In genomic region chr2:37896319-37896718, GRCh38 we compare ENCODE assay signal across 14 cellular contexts. TPM values are rescaled to one million over a fixed set of nuclear protein-coding genes. Genes with fewer than 3 reads are reported as not detected.
DNase-seq lines count a peak whose midpoint lies in the region; ATAC-seq, FAIRE-seq and TF ChIP-seq lines count a peak whose summit lies in the region.
"Had no signal": no experiment of that assay in that cellular context is flagged by ENCODE, and none has a peak within 500 bp of the region (broad histone marks: within the 10 kb centered on the region; RNA-seq: fewer than 3 reads in every experiment).

No MANE protein-coding gene starts in this region.

- DNase-seq in GM10248 (ENCODE audit: extremely low spot score) (no peak), Karpas-422 (peak; percentile 45), amniotic epithelial cell (ENCODE audit: low read depth) (peak; percentile 24), HepG2 (ENCODE audit: low spot score) (peak; percentile 56), inferior parietal cortex (ENCODE audit: extremely low spot score) (no peak), endothelial cell (ENCODE audit: low spot score) (no peak), NCI-H2196 (lab: John Stamatoyannopoulos, UW; ENCODE audit: unreplicated experiment) (no peak)
- DNase-seq: immature natural killer cell; KBM-7; naive thymus-derived CD4-positive, alpha-beta T cell; NCI-H2107; T-helper 2 cell had no signal

- no peak overlapping the region for H3K4me2 ChIP-seq in Karpas-422 (ENCODE audit: low read depth, low read length, poor library complexity, severe bottlenecking)
- no peak overlapping the region for H3K4me2 ChIP-seq in HepG2 (ENCODE audit: low read depth, low read length)

- H3K36me3 Mint-ChIP-seq in endothelial cell (ENCODE audit: low read depth, unreplicated experiment): peaks cover 3% of the 10 kb centered on the region

- CTCF ChIA-PET in GM10248 (lab: Yijun Ruan, JAX) (interaction anchor here (1.0 to 2.9 kb wide), 7 partner anchors 10 to 373 kb away, joined by 3 to 19 read pairs (median 5); partner anchors contain the start of gene RMDN2), HepG2 (lab: Yijun Ruan, JAX; ENCODE audit: low intra/inter-chr PET ratio, low total read pairs) (interaction anchor here (0.6 to 1.2 kb wide), 3 partner anchors 86 to 1076 kb away, joined by 4 to 8 read pairs (median 5); no protein-coding TSS in a partner anchor)

- H3K36me3 ChIP-seq in Karpas-422 (ENCODE audit: insufficient read depth, low read length) (no peaks in the 10 kb centered on the region), HepG2 (replicated peaks in 1 of 2; ENCODE audit: control insufficient read depth in 1 of 2, insufficient read depth in 2 of 2, low read length in 2 of 2) (no peaks in the 10 kb centered on the region)

- in situ Hi-C loops in HepG2 (cut with HindIII; ENCODE audit: extremely low pct_ligation_motif_present, low pct_unique_long_range_greater_than_20kb): loop anchor here (5.0 to 25.0 kb wide), 4 partner anchors 221 to 1109 kb away; partner anchors contain the start of gene EIF2AK2

- H3K9me3 Mint-ChIP-seq in endothelial cell (ENCODE audit: unreplicated experiment): no peaks in the 10 kb centered on the region

- ATAC-seq in HepG2 (peak; percentile 89), HG02610 (IDR thresholded peaks at IDR 0.05; ENCODE audit: unreplicated experiment) (no peak)
- ATAC-seq: naive thymus-derived CD4-positive, alpha-beta T cell had no signal

- peak; percentile 62; the same call in 1 of the 2 replicates for TF ChIP-seq RAD21 in HepG2 (CRISPR knock-in tag; IDR thresholded peaks at IDR 0.05)

- H3K27me3 ChIP-seq in Karpas-422 (ENCODE audit: low read length) (no peaks in the 10 kb centered on the region), HepG2 (ENCODE audit: control insufficient read depth in 1 of 2, insufficient read depth in 2 of 2, low read length in 2 of 2) (no peaks in the 10 kb centered on the region; a peak in 2 of 5 replicates)

- H3K4me3 Mint-ChIP-seq in endothelial cell (ENCODE audit: unreplicated experiment): no peak overlapping the region
- H3K4me3 Mint-ChIP-seq: immature natural killer cell; naive thymus-derived CD4-positive, alpha-beta T cell had no signal

- H3K4me1 ChIP-seq in Karpas-422 (ENCODE audit: low read length): no peaks in the 10 kb centered on the region
- H3K4me1 ChIP-seq in HepG2 (ENCODE audit: insufficient read depth, low read length): peaks cover 9% of the 10 kb centered on the region; the same call in 1 of the 2 replicates

- H2AFZ ChIP-seq in Karpas-422 (ENCODE audit: low read length) (no peak overlapping the region), HepG2 (ENCODE audit: low read length) (no peak overlapping the region)

- intact Hi-C loops in HepG2 (cut with micrococcal nuclease; ENCODE audit: unreplicated experiment): loop anchor here (1.0 to 2.0 kb wide), 4 partner anchors 22 to 378 kb away; no protein-coding TSS in a partner anchor

- TF ChIP-seq CTCF in GM10248 (IDR thresholded peaks at IDR 0.05; ENCODE audit: control extremely low read depth, extremely low read depth, low read depth, missing control alignments): peak; percentile 22
- TF ChIP-seq CTCF in HepG2 (CRISPR knock-in tag; IDR thresholded peaks at IDR 0.05): peak; percentile 80
- no peak for TF ChIP-seq CTCF in endothelial cell (IDR thresholded peaks at IDR 0.05; ENCODE audit: unreplicated experiment)

- H3K27ac Mint-ChIP-seq in endothelial cell (ENCODE audit: unreplicated experiment): no peak overlapping the region
- H3K27ac Mint-ChIP-seq: immature natural killer cell; naive thymus-derived CD4-positive, alpha-beta T cell had no signal

- H3K9me3 ChIP-seq in Karpas-422 (ENCODE audit: low read length) (no peaks in the 10 kb centered on the region), HepG2 (ENCODE audit: low read length) (no peaks in the 10 kb centered on the region)
- H3K9me3 ChIP-seq: Caco-2 had no signal

- TF ChIP-seq POLR2A in HepG2 (IDR thresholded peaks at IDR 0.05; ENCODE audit: insufficient read depth in 1 of 2, low read depth in 2 of 2, low read length in 2 of 2): no peak

- H3K27ac ChIP-seq in Karpas-422 (ENCODE audit: low read length) (no peak overlapping the region), HepG2 (ENCODE audit: extremely low read length, insufficient read depth, low read length) (no peak overlapping the region)

- FAIRE-seq in HepG2 (lab: Jason Lieb, UNC): peak; percentile 42

- H3K9ac ChIP-seq in Karpas-422 (ENCODE audit: low read length) (no peak overlapping the region), HepG2 (ENCODE audit: insufficient read depth, low read depth, low read length) (no peak overlapping the region)

- no peaks in the 10 kb centered on the region for H3K9me2 ChIP-seq in Karpas-422 (replicated peaks; ENCODE audit: insufficient read depth, low read length)

- no peak for TF ChIP-seq EP300 in HepG2 (IDR thresholded peaks at IDR 0.05; ENCODE audit: low read depth in 2 of 2, low read length in 2 of 2)
- no peak for TF ChIP-seq EP300 in HepG2 (CRISPR knock-in tag; IDR thresholded peaks at IDR 0.05; ENCODE audit: borderline replicate concordance)

- BruUV-seq in HepG2 (replicated peaks; lab: Mats Ljungman, UMichigan): no TSS peak

- POLR2A ChIA-PET in GM10248 (lab: Yijun Ruan, JAX): no interaction called here
- POLR2A ChIA-PET in HepG2 (lab: Yijun Ruan, JAX): no interaction called here

- no peaks in the 10 kb centered on the region for H3K4me1 Mint-ChIP-seq in endothelial cell (ENCODE audit: unreplicated experiment)

- no peaks in the 10 kb centered on the region for H4K20me1 ChIP-seq in Karpas-422 (ENCODE audit: insufficient read depth, low read depth, low read length)
- H4K20me1 ChIP-seq in HepG2 (ENCODE audit: insufficient read depth, low read length): no peaks in the 10 kb centered on the region

- 8% methylated on average over 3 of the region's 3 CpGs for WGBS in HepG2 (ENCODE audit: low lambda C conversion rate)

- no peaks in the 10 kb centered on the region for H3K79me2 ChIP-seq in Karpas-422 (ENCODE audit: low read length)
- H3K79me2 ChIP-seq in HepG2 (ENCODE audit: insufficient read depth, low read length): no peaks in the 10 kb centered on the region

- H3K27me3 Mint-ChIP-seq in endothelial cell (ENCODE audit: unreplicated experiment): peaks cover 2% of the 10 kb centered on the region

- H3K4me3 ChIP-seq in Karpas-422 (ENCODE audit: low read length): no peak overlapping the region
- no peak overlapping the region for H3K4me3 ChIP-seq in HepG2 (replicated peaks in 1 of 3; ENCODE audit: insufficient read depth in 1 of 3, low read depth in 2 of 3, low read length in 3 of 3)

TF ChIP-seq in HepG2, 621 proteins besides CTCF, POLR2A, EP300 and RAD21 (continues in another document):
- TF ChIP-seq ZNF598 (CRISPR knock-in tag; IDR thresholded peaks at IDR 0.05; ENCODE audit: borderline replicate concordance): no peak
- peak; percentile 63; the same call in 1 of the 2 replicates for TF ChIP-seq SMC3 (IDR thresholded peaks at IDR 0.05; ENCODE audit: low read length)
- no peak for TF ChIP-seq SAFB2 (CRISPR knock-in tag; IDR thresholded peaks at IDR 0.05; ENCODE audit: borderline replicate concordance, low read depth)
- TF ChIP-seq ZNF766 (CRISPR knock-in tag; IDR thresholded peaks at IDR 0.05; ENCODE audit: borderline replicate concordance): no peak
- TF ChIP-seq ZNF652 (CRISPR knock-in tag; IDR thresholded peaks at IDR 0.05; ENCODE audit: borderline replicate concordance, low read depth): peak; percentile 93
- peak; percentile 85 for TF ChIP-seq STAG1 (CRISPR knock-in tag; IDR thresholded peaks at IDR 0.05)
- TF ChIP-seq ATRX (CRISPR knock-in tag; IDR thresholded peaks at IDR 0.05; ENCODE audit: borderline replicate concordance): no peak
- no peak for TF ChIP-seq MAZ (IDR thresholded peaks at IDR 0.05; ENCODE audit: borderline replicate concordance, low read depth, low read length)
- no peak for TF ChIP-seq MAZ (CRISPR knock-in tag; IDR thresholded peaks at IDR 0.05; ENCODE audit: low read depth)
- no peak for TF ChIP-seq TFDP2 (CRISPR knock-in tag; IDR thresholded peaks at IDR 0.05)
- no peak for TF ChIP-seq TRIM24 (CRISPR knock-in tag; IDR thresholded peaks at IDR 0.05)

RNA-seq across cellular contexts. Expression of gene RMDN2, which starts 28.8 kb away (rescaled TPM):
- 2.5 and 6.5 TPM in 2 replicates for total RNA-seq in Karpas-422 (2014; rRNA removed; shearing (Covaris generic); ENCODE audit: low replicate concordance)
- total RNA-seq in HepG2 (2016; rRNA removed; fragmentation: Illumina TruSeq; extraction: Trizol) (4.7 and 8.9 TPM in 2 replicates), endothelial cell (ENCODE audit: unreplicated experiment) (2.5 TPM)
- total RNA-seq in HepG2 (2016; cell fraction: cytosol; rRNA removed; fragmentation: Illumina TruSeq; extraction: Trizol; ENCODE audit: low read depth): 15.2 and 18.1 TPM in 2 replicates
- total RNA-seq in HepG2 (2016; cell fraction: insoluble cytoplasmic fraction; rRNA removed; fragmentation: Illumina TruSeq; extraction: Trizol): 5.3 and 9.6 TPM in 2 replicates
- 6.2 and 8.7 TPM in 2 replicates for total RNA-seq in HepG2 (2016; cell fraction: membrane; rRNA removed; fragmentation: Illumina TruSeq; extraction: Trizol)
- total RNA-seq in HepG2 (2016; cell fraction: nucleus; rRNA removed; fragmentation: Illumina TruSeq; extraction: Trizol): 19.6 and 19.9 TPM in 2 replicates
- polyA plus RNA-seq in HepG2 (2011; rRNA removed): 1.9 and 2.3 TPM in 2 replicates
- polyA plus RNA-seq in HepG2 (2011; cell fraction: cytosol; rRNA removed): 0.59 and 0.99 TPM in 2 replicates
- 1.8 and 2.1 TPM in 2 replicates for polyA plus RNA-seq in HepG2 (2011; cell fraction: nucleus; rRNA removed)
- 2.1 and 2.7 TPM in 2 replicates for polyA plus RNA-seq in HepG2 (2012)
- polyA plus RNA-seq in HepG2 (2016; cell fraction: cytosol; fragmentation: Illumina TruSeq; extraction: Trizol; ENCODE audit: low read depth): 0.79 and 0.85 TPM in 2 replicates
- 3.2 and 3.5 TPM in 2 replicates for polyA plus RNA-seq in HepG2 (2016; cell fraction: insoluble cytoplasmic fraction; fragmentation: Illumina TruSeq; extraction: Trizol; ENCODE audit: low read depth)
- polyA plus RNA-seq in HepG2 (2016; cell fraction: membrane; fragmentation: Illumina TruSeq; extraction: Trizol; ENCODE audit: low read depth): 1.1 and 1.6 TPM in 2 replicates
- 16.4 and 18.5 TPM in 2 replicates for polyA plus RNA-seq in HepG2 (2016; cell fraction: nucleus; fragmentation: Illumina TruSeq; extraction: Trizol; ENCODE audit: insufficient read depth, low read depth)
- polyA minus RNA-seq in HepG2 (2011; rRNA and poly(A)+ RNA removed; ENCODE audit: low replicate concordance): 0.40 and 0.84 TPM in 2 replicates
- 1.8 and 2.2 TPM in 2 replicates for polyA minus RNA-seq in HepG2 (2011; cell fraction: cytosol; rRNA and poly(A)+ RNA removed)
- 13.8 and 14.3 TPM in 2 replicates for polyA minus RNA-seq in HepG2 (2011; cell fraction: nucleus; rRNA and poly(A)+ RNA removed)

Comparison
In these comparisons a context has a peak if more than half of its experiments do, and no peak if none do; other contexts are left out.
1. DNase-seq: peak in Karpas-422 (single experiment), amniotic epithelial cell (single experiment) and HepG2 (single experiment); none in GM10248 (single experiment), inferior parietal cortex (single experiment), endothelial cell (single experiment) and NCI-H2196 (single experiment).